Comparison of ENCODE assay signal across 12 cellular contexts in genomic region chr11:123406441-123407123, GRCh38. TPM values are rescaled to one million over a fixed set of nuclear protein-coding genes. Genes with fewer than 3 reads are reported as not detected.
A peak's percentile ranks its signal among the peaks of the same experiment; 100 is the strongest.
DNase-seq lines count a peak whose midpoint lies in the region; ATAC-seq, FAIRE-seq and TF ChIP-seq lines count a peak whose summit lies in the region.
"Had no signal": no experiment of that assay in that cellular context is flagged by ENCODE, and none has a peak within 500 bp of the region (broad histone marks: within the 10 kb centered on the region; RNA-seq: fewer than 3 reads in every experiment).

No MANE protein-coding gene starts in this region.

- no peaks in the 10 kb centered on the region for H3K79me2 ChIP-seq in endothelial cell of umbilical vein (ENCODE audit: control insufficient read depth, insufficient read depth, low read length)
- no peaks in the 10 kb centered on the region for H3K79me2 ChIP-seq in SK-N-SH (ENCODE audit: insufficient read depth)

- H3K27ac ChIP-seq in endothelial cell of umbilical vein (ENCODE audit: insufficient read depth, low read depth, low read length), result no peak overlapping the region
- H3K27ac ChIP-seq in SK-N-SH (ENCODE audit: low read depth in 2 of 2, low read length in 1 of 2), result no peak overlapping the region
- H3K27ac ChIP-seq: brain microvascular endothelial cell, gastroesophageal sphincter, stomach had no signal

- intact Hi-C loops in endothelial cell of umbilical vein (cut with micrococcal nuclease), result loop anchor here (1.0 to 2.0 kb wide), 4 partner anchors 68 to 105 kb away; no protein-coding TSS in a partner anchor

- BruUV-seq in endothelial cell of umbilical vein (replicated peaks; lab: Mats Ljungman, UMichigan), result no TSS peak

- peaks cover 36% of the 10 kb centered on the region for H3K4me1 Mint-ChIP-seq in activated naive CD8-positive, alpha-beta T cell treated with anti-CD3 and anti-CD28 coated beads, Interleukin-2, amount 10 ng/mL, durations not matched to agents 7 days and 5 days
- peaks cover 16% of the 10 kb centered on the region for H3K4me1 Mint-ChIP-seq in activated naive CD8-positive, alpha-beta T cell treated with anti-CD3 and anti-CD28 coated beads for 36 hours

- H3K4me2 ChIP-seq in endothelial cell of umbilical vein (ENCODE audit: insufficient read depth, low read length) (peak overlapping the region; percentile 85), SK-N-SH (no peak overlapping the region)

- no peaks in the 10 kb centered on the region for H4K20me1 ChIP-seq in endothelial cell of umbilical vein (replicated peaks; ENCODE audit: control insufficient read depth, extremely low read depth, insufficient read depth, low read length)
- H4K20me1 ChIP-seq in SK-N-SH (ENCODE audit: insufficient read depth), result no peaks in the 10 kb centered on the region

- TF ChIP-seq EP300 in SK-N-SH (IDR thresholded peaks at IDR 0.05; ENCODE audit: borderline replicate concordance in 1 of 2, low read depth in 1 of 2, low read length in 1 of 2), result no peak

- peak overlapping the region; percentile 75 for H3K27ac Mint-ChIP-seq in activated naive CD8-positive, alpha-beta T cell treated with anti-CD3 and anti-CD28 coated beads, Interleukin-2, amount 10 ng/mL, durations not matched to agents 7 days and 5 days
- no peak overlapping the region for H3K27ac Mint-ChIP-seq in activated naive CD8-positive, alpha-beta T cell treated with anti-CD3 and anti-CD28 coated beads for 36 hours

- H3K36me3 Mint-ChIP-seq in activated naive CD8-positive, alpha-beta T cell treated with anti-CD3 and anti-CD28 coated beads, Interleukin-2, amount 10 ng/mL, durations not matched to agents 7 days and 5 days, result peaks cover 1% of the 10 kb centered on the region
- no peaks in the 10 kb centered on the region for H3K36me3 Mint-ChIP-seq in activated naive CD8-positive, alpha-beta T cell treated with anti-CD3 and anti-CD28 coated beads for 36 hours

- H3K9me3 ChIP-seq in endothelial cell of umbilical vein (replicated peaks; ENCODE audit: control insufficient read depth, insufficient read depth, low read length) (no peaks in the 10 kb centered on the region), SK-N-SH (no peaks in the 10 kb centered on the region)
- H3K9me3 ChIP-seq: gastroesophageal sphincter, HAP-1, stomach had no signal

- H2AFZ ChIP-seq in endothelial cell of umbilical vein (ENCODE audit: low read depth, low read length), result no peak overlapping the region
- no peak overlapping the region; the same call in 1 of the 2 replicates for H2AFZ ChIP-seq in SK-N-SH (ENCODE audit: low read depth)

- no peak for TF ChIP-seq CTCF in endothelial cell of umbilical vein (IDR thresholded peaks at IDR 0.05; ENCODE audit: extremely low read depth in 1 of 2, insufficient read depth in 1 of 2, low read depth in 1 of 2, low read length in 2 of 2)
- TF ChIP-seq CTCF in SK-N-SH (IDR thresholded peaks at IDR 0.05), result no peak

- H3K9me3 Mint-ChIP-seq in activated naive CD8-positive, alpha-beta T cell treated with anti-CD3 and anti-CD28 coated beads, Interleukin-2, amount 10 ng/mL, durations not matched to agents 7 days and 5 days, result no peaks in the 10 kb centered on the region
- no peaks in the 10 kb centered on the region for H3K9me3 Mint-ChIP-seq in activated naive CD8-positive, alpha-beta T cell treated with anti-CD3 and anti-CD28 coated beads for 36 hours

- no peak for TF ChIP-seq POLR2A in endothelial cell of umbilical vein (IDR thresholded peaks at IDR 0.05; ENCODE audit: low read depth, low read length)

- H3K4me3 ChIP-seq in endothelial cell of umbilical vein (replicated peaks in 1 of 3; ENCODE audit: insufficient read depth in 1 of 3, low read depth in 1 of 3, low read length in 3 of 3) (peak overlapping the region in 1 of 3 experiments; percentile 22), SK-N-SH (ENCODE audit: low read depth in 2 of 2, low read length in 1 of 2) (no peak overlapping the region)
- H3K4me3 ChIP-seq: gastroesophageal sphincter, HAP-1, stomach had no signal

- H3K9me2 ChIP-seq in SK-N-SH, result no peaks in the 10 kb centered on the region

- FAIRE-seq in endothelial cell of umbilical vein (lab: Jason Lieb, UNC), result no peak

- H3K27me3 ChIP-seq in endothelial cell of umbilical vein (ENCODE audit: control insufficient read depth in 2 of 2, insufficient read depth in 2 of 2, low read length in 2 of 2) (peaks cover 2 to 9% of the 10 kb centered on the region in 2 experiments), SK-N-SH (ENCODE audit: insufficient read depth) (no peaks in the 10 kb centered on the region)

- no peaks in the 10 kb centered on the region for H3K27me3 Mint-ChIP-seq in activated naive CD8-positive, alpha-beta T cell treated with anti-CD3 and anti-CD28 coated beads, Interleukin-2, amount 10 ng/mL, durations not matched to agents 7 days and 5 days
- peaks cover 42% of the 10 kb centered on the region for H3K27me3 Mint-ChIP-seq in activated naive CD8-positive, alpha-beta T cell treated with anti-CD3 and anti-CD28 coated beads for 36 hours

- ATAC-seq in activated naive CD8-positive, alpha-beta T cell treated with anti-CD3 and anti-CD28 coated beads, Interleukin-2, amount 10 ng/mL, durations not matched to agents 7 days and 5 days (ENCODE audit: low read depth), result peak; percentile 48
- ATAC-seq in GM21619 (IDR thresholded peaks at IDR 0.05; ENCODE audit: unreplicated experiment), result peak; percentile 69
- ATAC-seq in HG03432 (IDR thresholded peaks at IDR 0.05; ENCODE audit: unreplicated experiment), result peak; percentile 53
- ATAC-seq: gastroesophageal sphincter had no signal

- CTCF ChIA-PET in endothelial cell of umbilical vein (lab: Charles Lee) (interaction anchor here (0.7 to 7.5 kb wide), 37 partner anchors 9 to 384 kb away, joined by 3 to 368 read pairs (median 5); partner anchors contain the start of gene GRAMD1B), SK-N-SH (lab: Yijun Ruan, JAX) (interaction anchor here (0.8 to 6.8 kb wide), 47 partner anchors 10 to 383 kb away, joined by 3 to 198 read pairs (median 5); no protein-coding TSS in a partner anchor)

- H3K4me1 ChIP-seq in endothelial cell of umbilical vein (ENCODE audit: control insufficient read depth, extremely low read depth, insufficient read depth, low read length) (peaks cover 22% of the 10 kb centered on the region), SK-N-SH (ENCODE audit: control insufficient read depth in 1 of 2, insufficient read depth in 2 of 2, low read depth in 1 of 2, low read length in 1 of 2) (peaks cover 0 to 11% of the 10 kb centered on the region in 2 experiments; a peak in 2 of 4 replicates)

- WGBS in SK-N-SH (ENCODE audit: low lambda C conversion rate), result 57% methylated on average over 4 of the region's 4 CpGs

- H3K4me3 Mint-ChIP-seq in activated naive CD8-positive, alpha-beta T cell treated with anti-CD3 and anti-CD28 coated beads, Interleukin-2, amount 10 ng/mL, durations not matched to agents 7 days and 5 days, result peak overlapping the region; percentile 75
- H3K4me3 Mint-ChIP-seq in activated naive CD8-positive, alpha-beta T cell treated with anti-CD3 and anti-CD28 coated beads for 36 hours, result no peak overlapping the region

- no peaks in the 10 kb centered on the region for H3K9me1 ChIP-seq in endothelial cell of umbilical vein (replicated peaks; ENCODE audit: control insufficient read depth, extremely low read depth, insufficient read depth, low read length)

- H3K9ac ChIP-seq in endothelial cell of umbilical vein (replicated peaks; ENCODE audit: extremely low read depth, insufficient read depth, low read length) (no peak overlapping the region), SK-N-SH (no peak overlapping the region)

- no peak for DNase-seq in activated naive CD8-positive, alpha-beta T cell treated with anti-CD3 and anti-CD28 coated beads, Interleukin-2, amount 10 ng/mL, durations not matched to agents 7 days and 5 days
- DNase-seq in activated naive CD8-positive, alpha-beta T cell treated with anti-CD3 and anti-CD28 coated beads for 36 hours, result no peak
- DNase-seq in endothelial cell of umbilical vein (ENCODE audit: low read depth, low spot score) (no peak), NCI-H748 treated with DMSO at 0.1 percent for 48 hours (lab: John Stamatoyannopoulos, UW) (no peak), SK-N-SH (no peak), C1 segment of cervical spinal cord (lab: John Stamatoyannopoulos, UW) (no peak)

- dilution Hi-C loops in endothelial cell of umbilical vein (cut with MboI; ENCODE audit: extremely low pct_ligation_motif_present, low sequenced_read_pairs), result no loop called here

- POLR2A ChIA-PET in activated naive CD8-positive, alpha-beta T cell treated with anti-CD3 and anti-CD28 coated beads, Interleukin-2, amount 10 ng/mL, durations not matched to agents 7 days and 5 days (lab: Charles Lee), result interaction anchor here (0.6 to 1.3 kb wide), 5 partner anchors 39 to 295 kb away, joined by 3 to 10 read pairs (median 3); no protein-coding TSS in a partner anchor
- POLR2A ChIA-PET in endothelial cell of umbilical vein (lab: Charles Lee) (no interaction called here), SK-N-SH (lab: Yijun Ruan, JAX) (no interaction called here)

- no peak for TF ChIP-seq RAD21 in SK-N-SH (IDR thresholded peaks at IDR 0.05; ENCODE audit: low read length)

- no peaks in the 10 kb centered on the region for H3K36me3 ChIP-seq in endothelial cell of umbilical vein (ENCODE audit: control insufficient read depth in 2 of 2, extremely low read depth in 1 of 2, insufficient read depth in 2 of 2, low read length in 2 of 2)
- no peaks in the 10 kb centered on the region for H3K36me3 ChIP-seq in SK-N-SH (replicated peaks in 1 of 2; ENCODE audit: control insufficient read depth in 1 of 2, insufficient read depth in 2 of 2, low read length in 1 of 2)
- H3K36me3 ChIP-seq: brain microvascular endothelial cell, gastroesophageal sphincter, HAP-1, stomach had no signal

- H3F3A ChIP-seq in SK-N-SH (replicated peaks; ENCODE audit: insufficient read depth), result no peaks in the 10 kb centered on the region

TF ChIP-seq in SK-N-SH, 30 proteins besides CTCF, POLR2A, EP300 and RAD21 (continues in another document):
- no peak for TF ChIP-seq TCF12 (IDR thresholded peaks at IDR 0.05)
- TF ChIP-seq TAF1 (IDR thresholded peaks at IDR 0.05; ENCODE audit: borderline replicate concordance, low read depth, low read length), result no peak

RNA-seq across cellular contexts. Expression of gene GRAMD1B, which starts 23.5 kb away (rescaled TPM):
- total RNA-seq in activated naive CD8-positive, alpha-beta T cell treated with anti-CD3 and anti-CD28 coated beads, Interleukin-2, amount 10 ng/mL, durations not matched to agents 7 days and 5 days, result 10 to 100 TPM; 30.3 to 36.2 TPM
- total RNA-seq in activated naive CD8-positive, alpha-beta T cell treated with anti-CD3 and anti-CD28 coated beads for 36 hours, result 10 to 100 TPM; 20.3 to 20.6 TPM
- 6.8 and 11.1 TPM in 2 replicates for total RNA-seq in endothelial cell of umbilical vein
- polyA plus RNA-seq in endothelial cell of umbilical vein (4.5 and 5.1 TPM in 2 replicates), SK-N-SH (2012; rRNA removed) (14.0 and 14.5 TPM in 2 replicates)
- 3.4 and 4.1 TPM in 2 replicates for polyA plus RNA-seq in endothelial cell of umbilical vein (2011; cell fraction: cytosol; rRNA removed)
- 16.8 and 18.4 TPM in 2 replicates for polyA plus RNA-seq in endothelial cell of umbilical vein (2011; cell fraction: nucleus; rRNA removed)
- polyA plus RNA-seq in endothelial cell of umbilical vein (2012), result 2.2 and 2.3 TPM in 2 replicates
- 9.1 and 9.2 TPM in 2 replicates for polyA minus RNA-seq in endothelial cell of umbilical vein
- 56.6 TPM for polyA minus RNA-seq in endothelial cell of umbilical vein (2011; cell fraction: cytosol; rRNA and poly(A)+ RNA removed)
- 12.2 and 12.7 TPM in 2 replicates for polyA minus RNA-seq in endothelial cell of umbilical vein (2011; cell fraction: nucleus; rRNA and poly(A)+ RNA removed)
- polyA plus RNA-seq in SK-N-SH (2012; cell fraction: cytosol; rRNA removed), result 7.1 and 8.4 TPM in 2 replicates
- polyA plus RNA-seq in SK-N-SH (2012; cell fraction: nucleus; rRNA removed), result 40.4 and 41.9 TPM in 2 replicates
